ENCODE assay signal across 8 cellular contexts in genomic region chr5:179974946-179975712, GRCh38.
DNase-seq lines count a peak whose midpoint lies in the region; ATAC-seq and TF ChIP-seq lines count a peak whose summit lies in the region.

No MANE protein-coding gene starts in this region.

- H3K4me3 ChIP-seq in Loucy (ENCODE audit: low read length, poor library complexity, severe bottlenecking) (no peak overlapping the region), WERI-Rb-1 (ENCODE audit: low read depth, low read length) (no peak overlapping the region)

- ATAC-seq in activated CD4-positive, alpha-beta T cell treated with anti-CD3 and anti-CD28 coated beads for 36 hours: peak; percentile 49
- ATAC-seq in GM21526 (IDR thresholded peaks at IDR 0.05; ENCODE audit: low FRiP score, unreplicated experiment) (peak; percentile 53), sciatic nerve (peak; percentile 63), HG02588 (IDR thresholded peaks at IDR 0.05; ENCODE audit: unreplicated experiment) (no peak)

- no peaks in the 10 kb centered on the region for H3K27me3 Mint-ChIP-seq in activated CD4-positive, alpha-beta T cell treated with anti-CD3 and anti-CD28 coated beads for 36 hours

- POLR2A ChIA-PET in activated CD4-positive, alpha-beta T cell treated with anti-CD3 and anti-CD28 coated beads for 36 hours (lab: Charles Lee): no interaction called here

- intact Hi-C loops in activated CD4-positive, alpha-beta T cell treated with anti-CD3 and anti-CD28 coated beads for 36 hours (cut with DNase I, micrococcal nuclease): no loop called here
- intact Hi-C loops in sciatic nerve (cut with DNase I): loop anchor here (10.0 kb wide), 1 partner anchor 110 kb away; no protein-coding TSS in a partner anchor

- no peak overlapping the region for H3K27ac Mint-ChIP-seq in activated CD4-positive, alpha-beta T cell treated with anti-CD3 and anti-CD28 coated beads for 36 hours

- H3K27me3 ChIP-seq in Loucy (ENCODE audit: insufficient read depth, low read length, poor library complexity, severe bottlenecking) (no peaks in the 10 kb centered on the region), WERI-Rb-1 (ENCODE audit: insufficient read depth, low read depth, severe bottlenecking) (no peaks in the 10 kb centered on the region)

- H3K9me3 ChIP-seq in Loucy (ENCODE audit: insufficient read depth, low read depth, low read length) (no peaks in the 10 kb centered on the region), WERI-Rb-1 (ENCODE audit: severe bottlenecking) (no peaks in the 10 kb centered on the region)

- no peaks in the 10 kb centered on the region for H3K9me3 Mint-ChIP-seq in activated CD4-positive, alpha-beta T cell treated with anti-CD3 and anti-CD28 coated beads for 36 hours (ENCODE audit: low read depth)

- TF ChIP-seq CTCF in Loucy (conservative IDR thresholded peaks at IDR 0.05; ENCODE audit: low read length) (peak; percentile 50), WERI-Rb-1 (IDR thresholded peaks at IDR 0.05; ENCODE audit: low read depth, low read length) (peak; percentile 61)

- no peak overlapping the region for H3K9ac ChIP-seq in Loucy (ENCODE audit: low read depth, low read length, poor library complexity, severe bottlenecking)

- H3K27ac ChIP-seq in WERI-Rb-1: peak overlapping the region; percentile 88

- peak; percentile 55 for DNase-seq in activated CD4-positive, alpha-beta T cell treated with anti-CD3 and anti-CD28 coated beads for 36 hours
- DNase-seq in activated CD4-positive, alpha-beta T cell treated with anti-CD3 and anti-CD28 coated beads, Interleukin-2, amount 50 U/mL, for 4 hours: no peak
- DNase-seq in WERI-Rb-1 (peak; percentile 64), glomerular visceral epithelial cell (ENCODE audit: extremely low spot score) (peak; percentile 36), sciatic nerve (ENCODE audit: low spot score) (no peak)

- H2AFZ ChIP-seq in Loucy (ENCODE audit: low read length): no peak overlapping the region

- H3F3A ChIP-seq in Loucy (ENCODE audit: low read depth): no peaks in the 10 kb centered on the region

- CTCF ChIA-PET in activated CD4-positive, alpha-beta T cell treated with anti-CD3 and anti-CD28 coated beads for 36 hours (lab: Charles Lee): no interaction called here

- H3K36me3 ChIP-seq in Loucy (ENCODE audit: insufficient read depth, low read length) (peaks cover 39% of the 10 kb centered on the region; the same call in 1 of the 2 replicates), WERI-Rb-1 (peaks cover 31% of the 10 kb centered on the region)

- H4K20me1 ChIP-seq in Loucy (ENCODE audit: insufficient read depth, low read length, poor library complexity, severe bottlenecking): no peaks in the 10 kb centered on the region

- H3K4me3 Mint-ChIP-seq in activated CD4-positive, alpha-beta T cell treated with anti-CD3 and anti-CD28 coated beads for 36 hours: no peak overlapping the region

- no peaks in the 10 kb centered on the region for H3K9me2 ChIP-seq in Loucy (replicated peaks; ENCODE audit: low read depth, low read length)

- no peaks in the 10 kb centered on the region for H3K4me1 ChIP-seq in Loucy (ENCODE audit: insufficient read depth, low read length, poor library complexity, severe bottlenecking)

- no peak overlapping the region for H3K4me2 ChIP-seq in Loucy (ENCODE audit: low read depth, low read length, poor library complexity, severe bottlenecking)

- H3K4me1 Mint-ChIP-seq in activated CD4-positive, alpha-beta T cell treated with anti-CD3 and anti-CD28 coated beads for 36 hours: peaks cover 7% of the 10 kb centered on the region

- H3K36me3 Mint-ChIP-seq in activated CD4-positive, alpha-beta T cell treated with anti-CD3 and anti-CD28 coated beads for 36 hours (ENCODE audit: low read depth): peaks cover 5% of the 10 kb centered on the region

- H3K79me2 ChIP-seq in Loucy (ENCODE audit: insufficient read depth, low read length): no peaks in the 10 kb centered on the region

Comparison
In these comparisons a context has a peak if more than half of its experiments do, and no peak if none do; other contexts are left out.
1. DNase-seq: peak in activated CD4-positive, alpha-beta T cell treated with anti-CD3 and anti-CD28 coated beads for 36 hours (single experiment), WERI-Rb-1 (single experiment) and glomerular visceral epithelial cell (single experiment); none in activated CD4-positive, alpha-beta T cell treated with anti-CD3 and anti-CD28 coated beads, Interleukin-2, amount 50 U/mL, for 4 hours (0 of 2) and sciatic nerve (single experiment).